ENCODE assay signal across 17 cellular contexts in genomic region chr2:102137138-102137537, GRCh38. TPM values are rescaled to one million over a fixed set of nuclear protein-coding genes. Genes with fewer than 3 reads are reported as not detected.
DNase-seq lines count a peak whose midpoint lies in the region; ATAC-seq lines count a peak whose summit lies in the region.
"Had no signal": no experiment of that assay in that cellular context is flagged by ENCODE, and none has a peak within 500 bp of the region (broad histone marks: within the 10 kb centered on the region; RNA-seq: fewer than 3 reads in every experiment).

No MANE protein-coding gene starts in this region.

- H2BK5ac ChIP-seq in trophoblast cell (ENCODE audit: low read depth, low read length, poor library complexity): no peak overlapping the region

- no peak overlapping the region for H4K91ac ChIP-seq in trophoblast cell (ENCODE audit: low read depth, low read length)

- no peak overlapping the region for H3K4me2 ChIP-seq in trophoblast cell (ENCODE audit: low read length)

- no peak for ATAC-seq in HG03139 (IDR thresholded peaks at IDR 0.05; ENCODE audit: unreplicated experiment)
- ATAC-seq: right lobe of liver, WTC11 had no signal

- H3K4me1 ChIP-seq in trophoblast cell (ENCODE audit: control insufficient read depth in 1 of 2, insufficient read depth in 2 of 2, low read length in 2 of 2): peaks cover 0 to 6% of the 10 kb centered on the region in 2 experiments
- H3K4me1 ChIP-seq: BE2C had no signal

- H3K23ac ChIP-seq in trophoblast cell (ENCODE audit: low read length): no peak overlapping the region

- H4K8ac ChIP-seq in trophoblast cell (ENCODE audit: low read depth, low read length): no peak overlapping the region

- H2AK5ac ChIP-seq in trophoblast cell (ENCODE audit: low read length): no peak overlapping the region

- H3K14ac ChIP-seq in trophoblast cell (ENCODE audit: low read length): no peak overlapping the region

- peak; percentile 26 for DNase-seq in stimulated activated CD4-positive, alpha-beta T cell treated with anti-CD3 and anti-CD28 coated beads, Interleukin-12 subunit alpha, Interleukin-12 subunit beta, amount 100 ng/mL, for 4 hours
- DNase-seq in stimulated activated CD4-positive, alpha-beta T cell treated with anti-CD3 and anti-CD28 coated beads, Interleukin-4, amount 100 ng/mL, for 4 hours: no peak
- peak; percentile 63 to 65 for DNase-seq in activated T-cell treated with anti-CD3 and anti-CD28 coated beads, Interleukin-2, amount 50 U/mL, for 48 hours
- DNase-seq in trophoblast cell (no peak), cerebellar nuclear complex (lab: John Stamatoyannopoulos, UW) (no peak), DMS153 treated with DMSO at 0.1 percent for 48 hours (lab: John Stamatoyannopoulos, UW; ENCODE audit: unreplicated experiment) (no peak)
- DNase-seq: BE2C; caudate nucleus; DMS 273 treated with DMSO at 0.1 percent for 48 hours; effector CD8-positive, alpha-beta T cell; hippocampal formation; Karpas-422; NCI-H1436 treated with DMSO at 0.1 percent for 48 hours; right lobe of liver had no signal

- no peak overlapping the region for H3K4me3 ChIP-seq in trophoblast cell (ENCODE audit: low read depth, low read length)
- H3K4me3 ChIP-seq: right lobe of liver, suprapubic skin had no signal

- H3K18ac ChIP-seq in trophoblast cell (ENCODE audit: low read length): no peak overlapping the region

- no peak overlapping the region for H3K4ac ChIP-seq in trophoblast cell (ENCODE audit: low read depth, low read length)

- no peak overlapping the region for H3K27ac ChIP-seq in trophoblast cell (ENCODE audit: low read depth, low read length)
- H3K27ac ChIP-seq: right lobe of liver, suprapubic skin had no signal

- no peak overlapping the region for H4K12ac ChIP-seq in trophoblast cell (ENCODE audit: low read depth, low read length)

- H2BK120ac ChIP-seq in trophoblast cell (ENCODE audit: insufficient read depth, low read length, poor library complexity): no peak overlapping the region

- no peaks in the 10 kb centered on the region for H3K27me3 ChIP-seq in trophoblast cell (ENCODE audit: insufficient read depth, low read length)
- H3K27me3 ChIP-seq: BE2C, right lobe of liver, suprapubic skin had no signal

- no CpG with 5 or more reads among the region's 2 CpGs for WGBS in trophoblast cell (ENCODE audit: extremely low coverage, insufficient coverage, insufficient read length)

- peaks cover under 1% of the 10 kb centered on the region for H3K79me2 ChIP-seq in trophoblast cell (ENCODE audit: control insufficient read depth, insufficient read depth, low read length, poor library complexity)

- peaks cover 2% of the 10 kb centered on the region for H3K9me3 ChIP-seq in trophoblast cell (ENCODE audit: insufficient read depth, low read depth, low read length)
- H3K9me3 ChIP-seq: BE2C, right lobe of liver, suprapubic skin had no signal

- H3K79me1 ChIP-seq in trophoblast cell (ENCODE audit: low read length): peaks cover under 1% of the 10 kb centered on the region

- H3K36me3 ChIP-seq in trophoblast cell (ENCODE audit: control insufficient read depth in 1 of 2, insufficient read depth in 2 of 2, low read length in 2 of 2): no peaks in the 10 kb centered on the region
- H3K36me3 ChIP-seq: BE2C, right lobe of liver, suprapubic skin had no signal

- no peak overlapping the region for H2BK12ac ChIP-seq in trophoblast cell (ENCODE audit: low read length)

- H2AFZ ChIP-seq in trophoblast cell (ENCODE audit: insufficient read depth, low read length, poor library complexity): no peak overlapping the region

- peak overlapping the region; percentile 55 for H3K9ac ChIP-seq in trophoblast cell (ENCODE audit: low read length)

RNA-seq across cellular contexts. Expression of gene IL1R1, which starts 5.4 kb away (rescaled TPM):
- 35.1 and 36.4 TPM in 2 replicates for polyA plus RNA-seq in trophoblast cell (2013)

RNA-seq across cellular contexts. Expression of gene IL1RL2, which starts 49.7 kb away (rescaled TPM):
- not detected in 2 replicates for polyA plus RNA-seq in trophoblast cell (2013)

Comparison
In these comparisons a context has a peak if more than half of its experiments do, and no peak if none do; other contexts are left out.
1. DNase-seq: peak in stimulated activated CD4-positive, alpha-beta T cell treated with anti-CD3 and anti-CD28 coated beads, Interleukin-12 subunit alpha, Interleukin-12 subunit beta, amount 100 ng/mL, for 4 hours (single experiment) and activated T-cell treated with anti-CD3 and anti-CD28 coated beads, Interleukin-2, amount 50 U/mL, for 48 hours (2 of 2); none in stimulated activated CD4-positive, alpha-beta T cell treated with anti-CD3 and anti-CD28 coated beads, Interleukin-4, amount 100 ng/mL, for 4 hours (0 of 2), trophoblast cell (0 of 2), cerebellar nuclear complex (0 of 2) and DMS153 treated with DMSO at 0.1 percent for 48 hours (single experiment).